ENCODE assay signal across 2 cellular contexts in genomic region chr11:3162410-3163240, GRCh38.
TF ChIP-seq lines count a peak whose summit lies in the region.

No MANE protein-coding gene starts in this region.

TF ChIP-seq in SK-N-SH, 30 proteins besides CTCF, POLR2A, EP300 and RAD21 (continued from another document):
- no peak for TF ChIP-seq JUND (IDR thresholded peaks at IDR 0.05)
- TF ChIP-seq, protein P1, sequence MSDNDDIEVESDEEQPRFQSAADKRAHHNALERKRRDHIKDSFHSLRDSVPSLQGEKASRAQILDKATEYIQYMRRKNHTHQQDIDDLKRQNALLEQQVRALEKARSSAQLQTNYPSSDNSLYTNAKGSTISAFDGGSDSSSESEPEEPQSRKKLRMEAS (IDR thresholded peaks at IDR 0.05; ENCODE audit: low read depth) = no peak
- TF ChIP-seq RFX5 (IDR thresholded peaks at IDR 0.05; ENCODE audit: low read length) = no peak

TF ChIP-seq in SK-N-SH treated with all-trans-retinoic acid at 6 μM for 48 hours, 23 proteins besides CTCF, POLR2A, EP300 and RAD21 (continued from another document):
- TF ChIP-seq PATZ1 (CRISPR knock-in tag; IDR thresholded peaks at IDR 0.05; ENCODE audit: borderline replicate concordance) = no peak
- no peak for TF ChIP-seq ZFP3 (CRISPR knock-in tag; IDR thresholded peaks at IDR 0.05)
- no peak for TF ChIP-seq TOX (CRISPR knock-in tag; IDR thresholded peaks at IDR 0.05; ENCODE audit: borderline replicate concordance)
- TF ChIP-seq ZFP30 (CRISPR knock-in tag; IDR thresholded peaks at IDR 0.05) = no peak
- no peak for TF ChIP-seq BACH2 (CRISPR knock-in tag; IDR thresholded peaks at IDR 0.05; ENCODE audit: borderline replicate concordance)
- TF ChIP-seq POU6F1 (CRISPR knock-in tag; IDR thresholded peaks at IDR 0.05; ENCODE audit: borderline replicate concordance, low read depth) = no peak
- TF ChIP-seq ESRRG (CRISPR knock-in tag; IDR thresholded peaks at IDR 0.05) = no peak
- TF ChIP-seq CSRNP3 (CRISPR knock-in tag; IDR thresholded peaks at IDR 0.05) = no peak
- no peak for TF ChIP-seq ISL1 (CRISPR knock-in tag; IDR thresholded peaks at IDR 0.05)
- TF ChIP-seq ZNF8 (CRISPR knock-in tag; IDR thresholded peaks at IDR 0.05) = no peak
